In genomic region chr1:45026446-45026845, GRCh38 we compare ENCODE assay signal across 18 cellular contexts.
"Had no signal": no experiment of that assay in that cellular context is flagged by ENCODE, and none has a peak within 500 bp of the region (broad histone marks: within the 10 kb centered on the region; RNA-seq: fewer than 3 reads in every experiment).

No MANE protein-coding gene starts in this region.

- H3K4me3 Mint-ChIP-seq: activated B cell treated with CpG ODN at 0.5 μM for 24 hours; central memory CD8-positive, alpha-beta T cell; endodermal cell; natural killer cell; stimulated activated memory B cell treated with anti-CD40 and anti-IgM and Interleukin-4, amounts not matched to agents 10 μg/mL and 1 μg/mL and 100 μg/mL, for 72 hours; T-helper 17 cell; type B pancreatic cell had no signal

- H3K4me1 Mint-ChIP-seq: activated B cell treated with CpG ODN at 0.5 μM for 24 hours; central memory CD8-positive, alpha-beta T cell; endodermal cell; natural killer cell; stimulated activated memory B cell treated with anti-CD40 and anti-IgM and Interleukin-4, amounts not matched to agents 10 μg/mL and 1 μg/mL and 100 μg/mL, for 72 hours had no signal

- H3K36me3 Mint-ChIP-seq: natural killer cell; stimulated activated memory B cell treated with anti-CD40 and anti-IgM and Interleukin-4, amounts not matched to agents 10 μg/mL and 1 μg/mL and 100 μg/mL, for 72 hours; type B pancreatic cell had no signal

- H3K27ac Mint-ChIP-seq: activated B cell treated with CpG ODN at 0.5 μM for 24 hours; endodermal cell; natural killer cell; stimulated activated memory B cell treated with anti-CD40 and anti-IgM and Interleukin-4, amounts not matched to agents 10 μg/mL and 1 μg/mL and 100 μg/mL, for 72 hours; T-helper 17 cell; type B pancreatic cell had no signal

- H3K27me3 Mint-ChIP-seq: central memory CD8-positive, alpha-beta T cell; stimulated activated memory B cell treated with anti-CD40 and anti-IgM and Interleukin-4, amounts not matched to agents 10 μg/mL and 1 μg/mL and 100 μg/mL, for 72 hours; T-helper 17 cell; type B pancreatic cell had no signal

- DNase-seq: activated B cell treated with CpG ODN at 0.5 μM for 24 hours; activated CD4-positive, alpha-beta T cell treated with anti-CD3 and anti-CD28 coated beads, Interleukin-2, amount 50 U/mL, for 48 hours; body of pancreas; dermis blood vessel endothelial cell; endodermal cell; heart right ventricle; islet precursor cell; natural killer cell; posterior cingulate gyrus; SHP77; small intestine; substantia nigra; T-helper 17 cell had no signal

- ATAC-seq: body of pancreas; heart right ventricle; left lobe of liver; natural killer cell; stimulated activated memory B cell treated with anti-CD40 and anti-IgM and Interleukin-4, amounts not matched to agents 10 μg/mL and 1 μg/mL and 100 μg/mL, for 72 hours; T-helper 17 cell had no signal

- H3K4me3 ChIP-seq: body of pancreas, heart right ventricle, right atrium auricular region had no signal

- H3K9me3 Mint-ChIP-seq: activated B cell treated with CpG ODN at 0.5 μM for 24 hours; central memory CD8-positive, alpha-beta T cell; natural killer cell; stimulated activated memory B cell treated with anti-CD40 and anti-IgM and Interleukin-4, amounts not matched to agents 10 μg/mL and 1 μg/mL and 100 μg/mL, for 72 hours; type B pancreatic cell had no signal
